Comparison of ENCODE assay signal across 11 cellular contexts in genomic region chr17:67467500-67468481, GRCh38.
DNase-seq lines count a peak whose midpoint lies in the region; TF ChIP-seq lines count a peak whose summit lies in the region.
"Had no signal": no experiment of that assay in that cellular context is flagged by ENCODE, and none has a peak within 500 bp of the region (broad histone marks: within the 10 kb centered on the region; RNA-seq: fewer than 3 reads in every experiment).

No MANE protein-coding gene starts in this region.

- TF ChIP-seq POLR2A in NB4 (IDR thresholded peaks at IDR 0.05; ENCODE audit: extremely low read depth, insufficient read length): no peak

- peak overlapping the region; percentile 71 for H3K4me3 Mint-ChIP-seq in activated naive CD8-positive, alpha-beta T cell

- peaks cover 8% of the 10 kb centered on the region for H3K36me3 Mint-ChIP-seq in activated naive CD8-positive, alpha-beta T cell

- DNase-seq in AG08395 (ENCODE audit: low spot score): peak; percentile 31
- DNase-seq in DMS 273 treated with DMSO at 0.1 percent for 48 hours (lab: John Stamatoyannopoulos, UW): peak; percentile 55
- peak; percentile 51 for DNase-seq in NB4 (ENCODE audit: low read depth)
- no peak for DNase-seq in LoVo (ENCODE audit: low spot score)
- DNase-seq in NK-92 (lab: John Stamatoyannopoulos, UW; ENCODE audit: unreplicated experiment): no peak
- no peak for DNase-seq in midbrain (lab: John Stamatoyannopoulos, UW)
- DNase-seq in iPS-NIHi11 (ENCODE audit: low spot score): no peak
- DNase-seq: MG63 had no signal

- no peaks in the 10 kb centered on the region for H3K9me3 Mint-ChIP-seq in activated naive CD8-positive, alpha-beta T cell (ENCODE audit: low read depth)

- no peaks in the 10 kb centered on the region for H3K27me3 Mint-ChIP-seq in activated naive CD8-positive, alpha-beta T cell

- peaks cover 75% of the 10 kb centered on the region for H3K4me1 Mint-ChIP-seq in activated naive CD8-positive, alpha-beta T cell (ENCODE audit: low read depth)

- TF ChIP-seq CTCF in NB4 (IDR thresholded peaks at IDR 0.05; ENCODE audit: low read depth, low read length): no peak

- no peak overlapping the region for H3K4me3 ChIP-seq in NB4 (ENCODE audit: low read depth, low read length)
- H3K4me3 ChIP-seq: cardiac muscle cell, MG63, smooth muscle cell had no signal

- peak overlapping the region; percentile 93 for H3K27ac Mint-ChIP-seq in activated naive CD8-positive, alpha-beta T cell

Comparison
In these comparisons a context has a peak if more than half of its experiments do, and no peak if none do; other contexts are left out.
1. DNase-seq: peak in AG08395 (single experiment), DMS 273 treated with DMSO at 0.1 percent for 48 hours (single experiment) and NB4 (single experiment); none in LoVo (single experiment), NK-92 (single experiment), midbrain (single experiment) and iPS-NIHi11 (single experiment).